ENCODE assay signal across 23 cellular contexts in the genomic region with DNA sequence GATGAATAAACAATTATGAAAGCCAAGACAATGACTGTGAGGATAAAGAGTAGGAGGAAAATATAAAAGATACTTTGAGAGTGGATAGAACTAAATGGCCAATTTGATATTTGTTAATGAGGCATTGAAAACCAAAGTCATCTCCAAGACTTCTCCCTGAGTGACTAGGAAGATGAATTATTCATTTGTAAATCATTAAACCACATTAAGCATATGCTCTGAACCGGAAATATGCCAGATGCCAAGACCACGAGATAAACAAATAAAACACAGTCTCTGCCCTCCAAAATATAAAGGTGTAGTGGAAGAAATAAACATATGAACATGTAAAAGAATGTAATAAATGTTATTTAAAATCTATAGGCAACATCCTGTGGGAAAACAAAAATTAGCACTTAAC.
"Had no signal": no experiment of that assay in that cellular context is flagged by ENCODE, and none has a peak within 500 bp of the region (broad histone marks: within the 10 kb centered on the region; RNA-seq: fewer than 3 reads in every experiment).

No MANE protein-coding gene starts in this region.

- H3K4me3 ChIP-seq: body of pancreas, cardiac muscle cell, hepatocyte, thoracic aorta, vagina had no signal

- ATAC-seq: activated CD8-positive, alpha-beta memory T cell treated with anti-CD3 and anti-CD28 coated beads, Interleukin-2, amount 10 ng/mL, durations not matched to agents 7 days and 5 days; activated CD8-positive, alpha-beta T cell treated with anti-CD3 and anti-CD28 coated beads for 36 hours; activated naive CD8-positive, alpha-beta T cell treated with anti-CD3 and anti-CD28 coated beads, Interleukin-2, amount 50 U/mL, for 24 hours; body of pancreas; left ventricle myocardium superior; naive thymus-derived CD8-positive, alpha-beta T cell had no signal

- H3K9me3 ChIP-seq: body of pancreas, thoracic aorta, vagina had no signal

- H3K27ac ChIP-seq: body of pancreas, cardiac muscle cell, hepatocyte, thoracic aorta, vagina, WERI-Rb-1 had no signal

- FAIRE-seq: endometrium, TTC549 had no signal

- H3K36me3 ChIP-seq: cardiac muscle cell, thoracic aorta, vagina, WERI-Rb-1 had no signal

- DNase-seq: activated CD4-positive, alpha-beta T cell treated with anti-CD3 and anti-CD28 coated beads, Interleukin-2, amount 10 ng/mL, durations not matched to agents 7 days and 5 days; activated CD4-positive, CD25-positive, alpha-beta regulatory T cell treated with anti-CD3 and anti-CD28 coated beads, Interleukin-2, amount 50 U/mL, for 72 hours; activated CD8-positive, alpha-beta memory T cell treated with anti-CD3 and anti-CD28 coated beads, Interleukin-2, amount 10 ng/mL, durations not matched to agents 7 days and 5 days; activated CD8-positive, alpha-beta T cell treated with anti-CD3 and anti-CD28 coated beads for 36 hours; activated effector memory CD4-positive, alpha-beta T cell treated with anti-CD3 and anti-CD28 coated beads, Interleukin-2, amount 50 U/mL, for 16 hours; activated naive CD4-positive, alpha-beta T cell treated with anti-CD3 and anti-CD28 coated beads, Interleukin-2, amount 50 U/mL, for 16 hours; activated naive CD8-positive, alpha-beta T cell treated with anti-CD3 and anti-CD28 coated beads, Interleukin-2, amount 50 U/mL, for 24 hours; activated T-cell treated with anti-CD3 and anti-CD28 coated beads for 4 hours; body of pancreas; erythroblast; foreskin fibroblast; left ventricle myocardium superior; mammary epithelial cell; naive thymus-derived CD8-positive, alpha-beta T cell; stimulated activated CD4-positive, alpha-beta T cell treated with anti-CD3 and anti-CD28 coated beads, Interleukin-2, amount 100 ng/mL, for 48 hours; stimulated activated naive CD4-positive, alpha-beta T cell; WERI-Rb-1 had no signal
